8 cellular contexts compared by ENCODE assay signal in genomic region chr11:63916837-63917684, GRCh38. TPM values are rescaled to one million over a fixed set of nuclear protein-coding genes. Genes with fewer than 3 reads are reported as not detected.
DNase-seq lines count a peak whose midpoint lies in the region; ATAC-seq and TF ChIP-seq lines count a peak whose summit lies in the region.

TSS of gene RCOR2 (minus strand) at chr11:63917164. CDS start at chr11:63916456, 708 bp downstream.

- H3K27me3 Mint-ChIP-seq in activated CD8-positive, alpha-beta memory T cell treated with anti-CD3 and anti-CD28 coated beads, Interleukin-2, amount 10 ng/mL, durations not matched to agents 7 days and 5 days, result peaks cover 11% of the 10 kb centered on the region
- H3K27me3 Mint-ChIP-seq in endothelial cell (ENCODE audit: unreplicated experiment), result peaks cover 10% of the 10 kb centered on the region

- H3K36me3 Mint-ChIP-seq in activated CD8-positive, alpha-beta memory T cell treated with anti-CD3 and anti-CD28 coated beads, Interleukin-2, amount 10 ng/mL, durations not matched to agents 7 days and 5 days, result no peaks in the 10 kb centered on the region
- H3K36me3 Mint-ChIP-seq in endothelial cell (ENCODE audit: low read depth, unreplicated experiment), result peaks cover 2% of the 10 kb centered on the region

- H3K27ac ChIP-seq in HL-60 (replicated peaks), result no peak within 1 kb of the TSS
- H3K27ac ChIP-seq in mesodermal cell (ENCODE audit: low read depth, low read length, severe bottlenecking), result peak within 1 kb of the TSS; percentile 89

- H3K4me3 ChIP-seq in HL-60 (replicated peaks; ENCODE audit: insufficient read depth, low read length) (peak within 1 kb of the TSS; percentile 42), mesodermal cell (ENCODE audit: extremely low read depth, insufficient read depth, low read length, poor library complexity, severe bottlenecking) (peak within 1 kb of the TSS; percentile 66)

- peaks cover 29% of the 10 kb centered on the region for H3K4me1 ChIP-seq in mesodermal cell (ENCODE audit: control insufficient read depth, insufficient read depth, low read length, poor library complexity, severe bottlenecking)

- TF ChIP-seq CTCF in HL-60 (IDR thresholded peaks at IDR 0.05; ENCODE audit: insufficient read depth, low read length), result no peak
- no peak for TF ChIP-seq CTCF in endothelial cell (IDR thresholded peaks at IDR 0.05; ENCODE audit: unreplicated experiment)

- peaks cover 10% of the 10 kb centered on the region for H3K4me1 Mint-ChIP-seq in activated CD8-positive, alpha-beta memory T cell treated with anti-CD3 and anti-CD28 coated beads, Interleukin-2, amount 10 ng/mL, durations not matched to agents 7 days and 5 days
- H3K4me1 Mint-ChIP-seq in endothelial cell (ENCODE audit: unreplicated experiment), result peaks cover 7% of the 10 kb centered on the region

- CTCF ChIA-PET in activated CD8-positive, alpha-beta memory T cell treated with anti-CD3 and anti-CD28 coated beads, Interleukin-2, amount 10 ng/mL, durations not matched to agents 7 days and 5 days (lab: Charles Lee), result interaction anchor here (1.0 to 2.5 kb wide), 6 partner anchors 10 to 81 kb away, joined by 4 to 10 read pairs (median 4); no protein-coding TSS in a partner anchor

- H3K27me3 ChIP-seq in HL-60 (ENCODE audit: insufficient read depth, poor library complexity, severe bottlenecking), result peaks cover 21% of the 10 kb centered on the region

- H3K9me3 ChIP-seq in mesodermal cell (ENCODE audit: control insufficient read depth, low read length), result no peaks in the 10 kb centered on the region

- no peak within 1 kb of the TSS for H3K27ac Mint-ChIP-seq in activated CD8-positive, alpha-beta memory T cell treated with anti-CD3 and anti-CD28 coated beads, Interleukin-2, amount 10 ng/mL, durations not matched to agents 7 days and 5 days
- H3K27ac Mint-ChIP-seq in endothelial cell (ENCODE audit: unreplicated experiment), result no peak within 1 kb of the TSS

- peak; percentile 77 for ATAC-seq in activated CD8-positive, alpha-beta memory T cell treated with anti-CD3 and anti-CD28 coated beads, Interleukin-2, amount 10 ng/mL, durations not matched to agents 7 days and 5 days
- no peak for ATAC-seq in GM21619 (IDR thresholded peaks at IDR 0.05; ENCODE audit: unreplicated experiment)

- DNase-seq in COR-L47 (lab: John Stamatoyannopoulos, UW) (peak; percentile 85), HL-60 (ENCODE audit: low read depth in 1 of 2, low spot score in 1 of 2) (peak; percentile 67 to 76), NCI-H82 treated with DMSO at 0.1 percent for 48 hours (lab: John Stamatoyannopoulos, UW; ENCODE audit: unreplicated experiment) (peak; percentile 56), endothelial cell (ENCODE audit: low spot score) (peak; percentile 82)
- DNase-seq in activated CD8-positive, alpha-beta memory T cell treated with anti-CD3 and anti-CD28 coated beads, Interleukin-2, amount 10 ng/mL, durations not matched to agents 7 days and 5 days, result peak; percentile 67
- peak; percentile 33 for DNase-seq in stimulated activated CD8-positive, alpha-beta memory T cell treated with anti-CD3 and anti-CD28 coated beads, Interleukin-12 subunit alpha, Interleukin-12 subunit beta, amount 100 ng/mL, for 4 hours (ENCODE audit: low read depth)

- peak within 1 kb of the TSS; percentile 56 for H3K4me3 Mint-ChIP-seq in activated CD8-positive, alpha-beta memory T cell treated with anti-CD3 and anti-CD28 coated beads, Interleukin-2, amount 10 ng/mL, durations not matched to agents 7 days and 5 days
- H3K4me3 Mint-ChIP-seq in endothelial cell (ENCODE audit: unreplicated experiment), result peak within 1 kb of the TSS; percentile 80

- peaks cover 26% of the 10 kb centered on the region for H3K36me3 ChIP-seq in mesodermal cell (ENCODE audit: control insufficient read depth, insufficient read depth, low read length)

- WGBS in mesodermal cell (ENCODE audit: insufficient coverage in 2 of 2), 2 experiments, result 0% methylated on average over 44 to 62 of the region's 85 CpGs

- no peaks in the 10 kb centered on the region for H3K9me3 Mint-ChIP-seq in activated CD8-positive, alpha-beta memory T cell treated with anti-CD3 and anti-CD28 coated beads, Interleukin-2, amount 10 ng/mL, durations not matched to agents 7 days and 5 days (ENCODE audit: low read depth)
- no peaks in the 10 kb centered on the region for H3K9me3 Mint-ChIP-seq in endothelial cell (ENCODE audit: unreplicated experiment)

RNA-seq across cellular contexts. Expression of gene RCOR2, which starts in this region (rescaled TPM):
- under 1 TPM; 0.16 to 0.47 TPM for total RNA-seq in activated CD8-positive, alpha-beta memory T cell treated with anti-CD3 and anti-CD28 coated beads, Interleukin-2, amount 10 ng/mL, durations not matched to agents 7 days and 5 days
- total RNA-seq in endothelial cell (ENCODE audit: unreplicated experiment), result 9.3 TPM
- polyA plus RNA-seq in mesodermal cell (2013, experiment 1 of 2), result 29.9 TPM
- polyA plus RNA-seq in mesodermal cell (2013, experiment 2 of 2), result 28.3 TPM

Comparison
In these comparisons a context has a peak if more than half of its experiments do, and no peak if none do; other contexts are left out.
1. Peak in DNase-seq and ATAC-seq in activated CD8-positive, alpha-beta memory T cell treated with anti-CD3 and anti-CD28 coated beads, Interleukin-2, amount 10 ng/mL, durations not matched to agents 7 days and 5 days; RNA of the gene not detected or under 1 TPM.
2. DNase-seq: peak in every context shown above with its lines; median percentile 85 in COR-L47; 82 in endothelial cell; 72 in HL-60; 67 in activated CD8-positive, alpha-beta memory T cell treated with anti-CD3 and anti-CD28 coated beads, Interleukin-2, amount 10 ng/mL, durations not matched to agents 7 days and 5 days; 56 in NCI-H82 treated with DMSO at 0.1 percent for 48 hours; 33 in stimulated activated CD8-positive, alpha-beta memory T cell treated with anti-CD3 and anti-CD28 coated beads, Interleukin-12 subunit alpha, Interleukin-12 subunit beta, amount 100 ng/mL, for 4 hours.